In genomic region chr3:174907628-174908407, GRCh38 we compare ENCODE assay signal across 22 cellular contexts. TPM values are rescaled to one million over a fixed set of nuclear protein-coding genes. Genes with fewer than 3 reads are reported as not detected.
DNase-seq lines count a peak whose midpoint lies in the region; ATAC-seq and TF ChIP-seq lines count a peak whose summit lies in the region.
"Had no signal": no experiment of that assay in that cellular context is flagged by ENCODE, and none has a peak within 500 bp of the region (broad histone marks: within the 10 kb centered on the region; RNA-seq: fewer than 3 reads in every experiment).

No MANE protein-coding gene starts in this region.

- intact Hi-C loops in PC-3 (cut with micrococcal nuclease) = no loop called here
- intact Hi-C loops in cardiac septum (cut with DNase I) = no loop called here
- intact Hi-C loops in natural killer cell (cut with micrococcal nuclease) = no loop called here

- no peak overlapping the region for H3K4me2 ChIP-seq in PC-3 (ENCODE audit: low read length)
- H3K4me2 ChIP-seq: BLaER1, GM23338, KMS-11 had no signal

- H2AFZ ChIP-seq in PC-3 (ENCODE audit: low read length) = no peak overlapping the region
- H2AFZ ChIP-seq: GM23338 had no signal

- H3K27ac Mint-ChIP-seq in HFFc6 = peak overlapping the region; percentile 59; the same call in 1 of the 2 replicates
- no peak overlapping the region for H3K27ac Mint-ChIP-seq in natural killer cell
- H3K27ac Mint-ChIP-seq: CD4-positive, alpha-beta T cell; GM23338 had no signal

- no peaks in the 10 kb centered on the region for H3K79me2 ChIP-seq in PC-3 (ENCODE audit: low read length)

- H3K9ac ChIP-seq in PC-3 (ENCODE audit: low read length) = no peak overlapping the region
- H3K9ac ChIP-seq: BLaER1, KMS-11 had no signal

- DNase-seq in HFFc6 (no peak), PC-3 (peak; percentile 17), foreskin melanocyte (peak; percentile 24), renal cortical epithelial cell (ENCODE audit: low read depth) (peak; percentile 60), cardiac septum (ENCODE audit: low spot score) (no peak), natural killer cell (no peak), DMS153 (lab: John Stamatoyannopoulos, UW) (no peak)
- DNase-seq: Caco-2; CD4-positive, alpha-beta T cell; DMS 273 treated with DMSO at 0.1 percent for 48 hours; DND-41; NCI-H1092 treated with DMSO at 0.1 percent for 48 hours; NCI-H1436 treated with DMSO at 0.1 percent for 48 hours; NCI-H2107; NCI-H2227 treated with DMSO at 0.1 percent for 48 hours; NCI-H510A; NCI-H82 had no signal

- no peaks in the 10 kb centered on the region for H3K36me3 ChIP-seq in PC-3 (ENCODE audit: low read depth, low read length)
- H3K36me3 ChIP-seq: BLaER1, HAP-1 had no signal

- H3K4me3 Mint-ChIP-seq in HFFc6 (no peak overlapping the region), natural killer cell (no peak overlapping the region)
- H3K4me3 Mint-ChIP-seq: CD4-positive, alpha-beta T cell; GM23338 had no signal

- H3K4me1 Mint-ChIP-seq in HFFc6 (ENCODE audit: low read depth) = peaks cover 27% of the 10 kb centered on the region
- H3K4me1 Mint-ChIP-seq in natural killer cell = no peaks in the 10 kb centered on the region
- H3K4me1 Mint-ChIP-seq: GM23338 had no signal

- H3K27me3 Mint-ChIP-seq in HFFc6 (ENCODE audit: insufficient read depth) (no peaks in the 10 kb centered on the region), natural killer cell (ENCODE audit: low read depth in 2 of 2) (no peaks in the 10 kb centered on the region)
- H3K27me3 Mint-ChIP-seq: CD4-positive, alpha-beta T cell had no signal

- no peaks in the 10 kb centered on the region; the same call in 1 of the 2 replicates for H3K9me2 ChIP-seq in PC-3 (replicated peaks; ENCODE audit: low read length)

- H4K20me1 ChIP-seq in PC-3 (ENCODE audit: low read length) = no peaks in the 10 kb centered on the region
- H4K20me1 ChIP-seq: BLaER1 had no signal

- ATAC-seq in PC-3 (peak; percentile 81), natural killer cell (no peak)
- ATAC-seq: GM23338, Right ventricle myocardium inferior had no signal

- no TSS peak for BruUV-seq in PC-3 (replicated peaks; lab: Mats Ljungman, UMichigan)

- H3K4me1 ChIP-seq in PC-3 (ENCODE audit: insufficient read depth, low read length) = peaks cover 19% of the 10 kb centered on the region
- H3K4me1 ChIP-seq: BLaER1, Caco-2, HAP-1 had no signal

- H3K27ac ChIP-seq in PC-3 (ENCODE audit: low read length) = 0 out of 2 replicates have a peak overlapping the region, but pooled peaks have one; percentile 12
- H3K27ac ChIP-seq: BLaER1, KMS-11 had no signal

- H3K36me3 Mint-ChIP-seq in HFFc6 (ENCODE audit: low read depth) (no peaks in the 10 kb centered on the region), natural killer cell (no peaks in the 10 kb centered on the region)

- H3K9me3 ChIP-seq in PC-3 (ENCODE audit: low read length) = no peaks in the 10 kb centered on the region
- H3K9me3 ChIP-seq: BLaER1, Caco-2, HAP-1 had no signal

- TF ChIP-seq CTCF in HFFc6 (IDR thresholded peaks at IDR 0.05) (no peak), PC-3 (conservative IDR thresholded peaks at IDR 0.05; ENCODE audit: low read depth, low read length) (no peak), natural killer cell (IDR thresholded peaks at IDR 0.05) (no peak)

- H3K4me3 ChIP-seq in PC-3 (ENCODE audit: low read length) = no peak overlapping the region
- H3K4me3 ChIP-seq: BLaER1, GM23338, HAP-1 had no signal

- H3F3A ChIP-seq in PC-3 (ENCODE audit: low read length, unreplicated experiment) = no peaks in the 10 kb centered on the region

- CTCF ChIA-PET in PC-3 (lab: Charles Lee) = no interaction called here

- no peaks in the 10 kb centered on the region for H3K9me3 Mint-ChIP-seq in HFFc6
- H3K9me3 Mint-ChIP-seq in natural killer cell = peaks cover 5 to 8% of the 10 kb centered on the region in 2 donors
- H3K9me3 Mint-ChIP-seq: GM23338 had no signal

- POLR2A ChIA-PET in PC-3 (lab: Charles Lee; ENCODE audit: unreplicated experiment) = interaction anchor here (0.6 to 1.1 kb wide), 3 partner anchors 10 to 428 kb away, joined by 3 to 6 read pairs (median 5); no protein-coding TSS in a partner anchor

- no peaks in the 10 kb centered on the region for H3K27me3 ChIP-seq in PC-3 (ENCODE audit: low read length)
- H3K27me3 ChIP-seq: BLaER1 had no signal

RNA-seq across cellular contexts. Expression of gene NAALADL2, which starts 48.7 kb away (rescaled TPM):
- total RNA-seq in HFFc6 (2021; fragmentation: NEBNext Ultra II Directional; extraction: Animal tissue kit (Norgen Biotek cat#: 25700)) = 10 to 100 TPM; 12.0 to 15.2 (median 12.3) TPM
- total RNA-seq in PC-3 (2014; rRNA removed) (1.7 and 1.9 TPM in 2 replicates), renal cortical epithelial cell (3.0 and 6.0 TPM in 2 replicates), cardiac septum (10.4 TPM), natural killer cell (not detected)

Comparison
In these comparisons a context has a peak if more than half of its experiments do, and no peak if none do; other contexts are left out.
1. DNase-seq: peak in PC-3 (single experiment), foreskin melanocyte (single experiment) and renal cortical epithelial cell (single experiment); none in HFFc6 (single experiment), cardiac septum (single experiment), natural killer cell (single experiment) and DMS153 (single experiment).